8 cellular contexts compared by ENCODE assay signal in genomic region chr2:10141736-10142639, GRCh38. TPM values are rescaled to one million over a fixed set of nuclear protein-coding genes. Genes with fewer than 3 reads are reported as not detected.
DNase-seq lines count a peak whose midpoint lies in the region; ATAC-seq and TF ChIP-seq lines count a peak whose summit lies in the region.

No MANE protein-coding gene starts in this region.

- peak; percentile 51 for DNase-seq in GM03348 (ENCODE audit: low spot score)
- DNase-seq in NCI-H2196 treated with DMSO at 0.1 percent for 48 hours (lab: John Stamatoyannopoulos, UW; ENCODE audit: unreplicated experiment), result peak; percentile 34
- no peak for DNase-seq in astrocyte of the spinal cord (ENCODE audit: low read depth, low spot score)
- no peak for DNase-seq in vagina (ENCODE audit: extremely low spot score in 2 of 2)
- DNase-seq in SW 1271 (lab: John Stamatoyannopoulos, UW), result no peak
- no peak for DNase-seq in NOMO-1 treated with DMSO at 0.1 percent for 48 hours (lab: John Stamatoyannopoulos, UW; ENCODE audit: unreplicated experiment)

- no peak for ATAC-seq in HG03108 (IDR thresholded peaks at IDR 0.05; ENCODE audit: unreplicated experiment)

- intact Hi-C loops in vagina (cut with DNase I), result no loop called here

- H3K36me3 ChIP-seq in liver (ENCODE audit: control insufficient read depth in 4 of 4, insufficient read depth in 3 of 4, low read depth in 1 of 4, low read length in 3 of 4), result no peaks in the 10 kb centered on the region
- H3K36me3 ChIP-seq in vagina, result no peaks in the 10 kb centered on the region

- TF ChIP-seq CTCF in astrocyte of the spinal cord (IDR thresholded peaks at IDR 0.05; ENCODE audit: low read depth, low read length) (peak; percentile 64), liver (IDR thresholded peaks at IDR 0.05; ENCODE audit: low read depth, low read length, missing input control) (peak; percentile 45), vagina (IDR thresholded peaks at IDR 0.05) (peak in 2 of 3 experiments; percentile 7 to 23)

- peaks cover 0 to 4% (median 0%) of the 10 kb centered on the region in 4 donors for H3K4me1 ChIP-seq in liver (ENCODE audit: control insufficient read depth in 4 of 4, insufficient read depth in 4 of 4, low read length in 3 of 4)
- H3K4me1 ChIP-seq in vagina, result no peaks in the 10 kb centered on the region

- no peak overlapping the region for H3K27ac ChIP-seq in liver (ENCODE audit: low read depth in 1 of 2, low read length in 2 of 2)
- no peak overlapping the region for H3K27ac ChIP-seq in vagina

- H3K9ac ChIP-seq in liver (ENCODE audit: low read depth in 1 of 2, low read length in 2 of 2), result no peak overlapping the region

- peak; percentile 69 to 83 for TF ChIP-seq RAD21 in liver (IDR thresholded peaks at IDR 0.05)

- no peak for TF ChIP-seq POLR2A in vagina (IDR thresholded peaks at IDR 0.05)

- in situ Hi-C loops in astrocyte of the spinal cord (cut with HindIII; ENCODE audit: low sequenced_read_pairs), result no loop called here

- H3K4me3 ChIP-seq in astrocyte of the spinal cord (ENCODE audit: low read depth, low read length) (no peak overlapping the region), liver (ENCODE audit: low read depth in 1 of 3, low read length in 3 of 3) (no peak overlapping the region), vagina (no peak overlapping the region)

- H3K27me3 ChIP-seq in liver (ENCODE audit: control insufficient read depth in 4 of 4, insufficient read depth in 4 of 4, low read length in 3 of 4), result no peaks in the 10 kb centered on the region
- no peaks in the 10 kb centered on the region for H3K27me3 ChIP-seq in vagina

- H3K9me3 ChIP-seq in liver (ENCODE audit: control insufficient read depth in 4 of 4, low read length in 3 of 4), result no peaks in the 10 kb centered on the region
- no peaks in the 10 kb centered on the region for H3K9me3 ChIP-seq in vagina

- 78% methylated on average over 32 of the region's 32 CpGs for WGBS in liver

TF ChIP-seq in liver, 16 proteins besides CTCF, POLR2A, EP300 and RAD21:
- no peak for TF ChIP-seq GABPA (IDR thresholded peaks at IDR 0.05 in 1 of 2, conservative IDR thresholded peaks at IDR 0.05 in 1 of 2)
- no peak for TF ChIP-seq SP1 (IDR thresholded peaks at IDR 0.05)
- TF ChIP-seq REST (IDR thresholded peaks at IDR 0.05), result no peak
- no peak for TF ChIP-seq HNF4A (conservative IDR thresholded peaks at IDR 0.05)
- TF ChIP-seq ZBTB33 (IDR thresholded peaks at IDR 0.05), result no peak
- no peak for TF ChIP-seq JUND (IDR thresholded peaks at IDR 0.05)
- TF ChIP-seq NR2F2 (IDR thresholded peaks at IDR 0.05), result no peak
- TF ChIP-seq RXRA (IDR thresholded peaks at IDR 0.05), result no peak
- no peak for TF ChIP-seq TAF1 (conservative IDR thresholded peaks at IDR 0.05)
- no peak for TF ChIP-seq MAX (IDR thresholded peaks at IDR 0.05)
- TF ChIP-seq YY1 (IDR thresholded peaks at IDR 0.05), result no peak
- no peak for TF ChIP-seq FOXA1 (IDR thresholded peaks at IDR 0.05)
- no peak for TF ChIP-seq HNF4G (IDR thresholded peaks at IDR 0.05)
- TF ChIP-seq ATF3 (IDR thresholded peaks at IDR 0.05), result no peak
- no peak for TF ChIP-seq FOXA2 (IDR thresholded peaks at IDR 0.05)

RNA-seq across cellular contexts. Expression of gene RRM2, which starts 19.4 kb away (rescaled TPM):
- total RNA-seq in liver (100 to 1,000 TPM in 1 of 2 donors, 1 to 10 TPM in 1; 4.4 to 124 TPM), vagina (11.0 TPM)
- 10 to 100 TPM in 1 of 2 donors, 1 to 10 TPM in 1; 3.9 to 32.7 TPM for polyA plus RNA-seq in liver

Comparison
In these comparisons a context has a peak if more than half of its experiments do, and no peak if none do; other contexts are left out.
1. DNase-seq: peak in GM03348 (single experiment) and NCI-H2196 treated with DMSO at 0.1 percent for 48 hours (single experiment); none in astrocyte of the spinal cord (single experiment), vagina (0 of 2), SW 1271 (0 of 2) and NOMO-1 treated with DMSO at 0.1 percent for 48 hours (single experiment).
2. Peak in every context shown above with its lines, with median percentiles within 50 percentile points of each other: CTCF ChIP-seq.